ENCODE assay signal across 17 cellular contexts in the genomic region with DNA sequence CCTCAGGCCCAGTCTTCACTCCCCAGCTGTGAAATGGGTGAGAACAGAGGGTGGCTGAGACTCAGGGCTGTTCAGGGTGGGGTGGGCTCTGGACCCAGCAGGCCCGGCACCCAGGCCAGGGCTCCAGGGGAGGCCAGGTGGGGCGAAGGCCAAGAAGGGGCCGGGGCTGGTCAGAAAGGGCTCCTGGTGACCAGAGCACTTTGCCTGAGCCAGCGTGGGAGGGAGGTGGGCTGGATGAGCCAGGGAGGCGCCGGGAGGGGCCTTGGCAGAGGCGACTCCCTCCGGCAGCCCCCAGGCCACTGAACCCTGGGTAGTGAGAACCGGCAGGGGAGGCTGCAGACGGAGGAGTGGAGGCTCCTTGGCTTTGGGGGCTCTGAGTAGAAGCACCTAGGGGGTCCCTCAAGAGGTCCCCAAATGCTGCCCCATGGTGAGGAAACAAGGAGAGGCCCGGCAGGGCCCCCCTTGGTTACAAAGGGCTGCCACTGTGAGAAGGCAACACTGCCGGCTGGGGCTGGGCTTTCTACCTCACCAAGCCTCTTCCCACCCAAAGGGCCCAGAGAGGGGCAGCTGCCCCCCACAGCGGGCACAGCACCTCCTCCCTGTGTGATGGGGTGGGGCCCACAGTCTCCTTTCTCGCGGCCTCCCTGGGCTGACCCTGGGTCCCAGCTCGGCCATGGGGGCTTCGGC. TPM values are rescaled to one million over a fixed set of nuclear protein-coding genes. Genes with fewer than 3 reads are reported as not detected.
DNase-seq lines count a peak whose midpoint lies in the region; ATAC-seq and TF ChIP-seq lines count a peak whose summit lies in the region.
"Had no signal": no experiment of that assay in that cellular context is flagged by ENCODE, and none has a peak within 500 bp of the region (broad histone marks: within the 10 kb centered on the region; RNA-seq: fewer than 3 reads in every experiment).

No MANE protein-coding gene starts in this region.

- DNase-seq in Right ventricle myocardium inferior (ENCODE audit: missing footprints) (peak; percentile 62), cardiac septum (ENCODE audit: low spot score) (no peak), left ventricle myocardium superior (peak; percentile 48), posterior vena cava (ENCODE audit: low spot score) (peak; percentile 82), NCI-H2107 (lab: John Stamatoyannopoulos, UW) (no peak), HEK293T (ENCODE audit: extremely low spot score) (no peak), EL (no peak), NCI-H526 (lab: John Stamatoyannopoulos, UW) (no peak)
- DNase-seq: ACHN, amniotic stem cell, midbrain, NCI-H146, NCI-H446 treated with DMSO at 0.1 percent for 48 hours had no signal

- CTCF ChIA-PET in HEK293T (lab: Yijun Ruan, JAX): no interaction called here

- POLR2A ChIA-PET in HEK293T (lab: Yijun Ruan, JAX): no interaction called here

- intact Hi-C loops in Right ventricle myocardium inferior (cut with DNase I) (no loop called here), cardiac septum (cut with DNase I) (no loop called here), left ventricle myocardium superior (cut with micrococcal nuclease) (no loop called here), posterior vena cava (cut with DNase I) (no loop called here)

- ATAC-seq in Right ventricle myocardium inferior (no peak), left ventricle myocardium superior (no peak)
- ATAC-seq: pancreas had no signal

TF ChIP-seq in HEK293T, 16 proteins besides CTCF, POLR2A, EP300 and RAD21:
- no peak for TF ChIP-seq NFRKB (IDR thresholded peaks at IDR 0.05)
- TF ChIP-seq FOXK2 (IDR thresholded peaks at IDR 0.05): no peak
- no peak for TF ChIP-seq FOXM1 (IDR thresholded peaks at IDR 0.05; ENCODE audit: borderline replicate concordance)
- no peak for TF ChIP-seq SP1 (IDR thresholded peaks at IDR 0.05)
- no peak for TF ChIP-seq ARNT (IDR thresholded peaks at IDR 0.05)

RNA-seq across cellular contexts. Expression of a gene that starts 17.1 kb away (rescaled TPM):
- 5.0 TPM for total RNA-seq in Right ventricle myocardium inferior
- 0.75 TPM for total RNA-seq in cardiac septum
- total RNA-seq in left ventricle myocardium superior: 4.4 TPM
- under 1 TPM in 1 of 2 donors, not detected in 1; 0.14 TPM for total RNA-seq in posterior vena cava
- total RNA-seq: endothelial cell of umbilical vein, glomerular endothelial cell, pancreas, SK-MEL-5 had no signal

RNA-seq across cellular contexts. Expression of a gene that starts 21.7 kb away (rescaled TPM):
- total RNA-seq in Right ventricle myocardium inferior: 22.5 TPM
- total RNA-seq in cardiac septum: 35.1 TPM
- 22.9 TPM for total RNA-seq in left ventricle myocardium superior
- 100 to 1,000 TPM in 1 of 2 donors, 10 to 100 TPM in 1; 39.1 to 122 TPM for total RNA-seq in posterior vena cava
- total RNA-seq: endothelial cell of umbilical vein, SK-MEL-5 had no signal

RNA-seq across cellular contexts. Expression of a gene that starts 35.8 kb away (rescaled TPM):
- 0.35 TPM for total RNA-seq in Right ventricle myocardium inferior
- total RNA-seq in cardiac septum: 0.78 TPM
- not detected for total RNA-seq in left ventricle myocardium superior
- total RNA-seq in posterior vena cava: 1 to 10 TPM; 1.0 to 1.3 TPM
- total RNA-seq: endothelial cell of umbilical vein, glomerular endothelial cell, SK-MEL-5 had no signal

RNA-seq across cellular contexts. Expression of a gene that starts 39.8 kb away (rescaled TPM):
- not detected for total RNA-seq in Right ventricle myocardium inferior
- not detected for total RNA-seq in cardiac septum
- not detected for total RNA-seq in left ventricle myocardium superior
- total RNA-seq in posterior vena cava: not detected
- total RNA-seq: endothelial cell of umbilical vein, glomerular endothelial cell, SK-MEL-5 had no signal

RNA-seq across cellular contexts. Expression of a gene that starts 45.0 kb away (rescaled TPM):
- total RNA-seq in Right ventricle myocardium inferior (36.3 TPM), cardiac septum (41.5 TPM), left ventricle myocardium superior (46.1 TPM), posterior vena cava (10 to 100 TPM; 17.9 to 45.3 TPM)
- total RNA-seq: endothelial cell of umbilical vein, glomerular endothelial cell, SK-MEL-5 had no signal

Comparison
In these comparisons a context has a peak if more than half of its experiments do, and no peak if none do; other contexts are left out.
1. DNase-seq: peak in Right ventricle myocardium inferior (single experiment), left ventricle myocardium superior (single experiment) and posterior vena cava (single experiment); none in cardiac septum (single experiment), NCI-H2107 (single experiment), HEK293T (single experiment), EL (single experiment) and NCI-H526 (0 of 2).